In the genomic region with DNA sequence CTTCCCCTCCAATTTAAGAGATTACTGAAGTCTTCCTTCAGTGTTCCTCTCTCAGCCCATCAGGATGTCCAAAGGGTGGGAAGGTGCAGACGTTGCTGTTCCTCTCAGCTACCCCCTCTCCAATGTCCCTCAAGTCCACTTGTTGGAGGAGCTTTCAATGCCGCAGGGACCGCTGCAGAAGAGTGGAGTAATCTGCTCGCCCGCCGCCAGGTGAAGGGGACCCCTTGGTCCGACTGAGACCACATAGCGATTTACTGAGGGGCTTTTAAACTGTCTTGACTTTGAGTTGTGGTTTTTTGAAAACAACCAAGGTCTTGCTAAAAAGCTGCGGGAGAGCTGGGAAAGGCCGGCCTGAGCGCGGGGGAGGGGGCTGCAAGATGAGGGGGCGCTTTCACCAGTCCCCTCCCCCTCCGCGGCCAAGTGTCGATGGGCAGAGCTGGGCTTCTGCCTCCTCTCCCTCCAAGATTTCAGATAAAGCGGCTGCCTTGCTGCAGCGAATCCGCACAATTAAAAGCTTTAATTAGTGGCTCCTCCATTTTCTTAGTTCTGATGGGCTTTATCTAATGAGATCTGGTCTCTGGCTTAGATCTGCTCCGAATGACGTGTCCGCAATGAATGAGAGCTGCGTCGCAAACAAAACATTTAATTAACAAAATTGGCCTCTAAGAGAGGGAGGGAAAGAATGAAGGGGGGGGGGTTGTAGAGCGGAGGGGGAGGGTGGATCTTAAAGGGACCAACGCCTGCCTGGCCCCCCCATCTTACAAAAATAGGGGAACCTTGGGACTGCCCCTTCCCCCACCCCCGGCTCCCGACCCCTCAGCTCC, we compare ENCODE assay signal across 8 cellular contexts. TPM values are rescaled to one million over a fixed set of nuclear protein-coding genes. Genes with fewer than 3 reads are reported as not detected.
DNase-seq lines count a peak whose midpoint lies in the region; ATAC-seq lines count a peak whose summit lies in the region.

No MANE protein-coding gene starts in this region.

- H3K36me3 Mint-ChIP-seq in activated naive CD8-positive, alpha-beta T cell treated with anti-CD3 and anti-CD28 coated beads, Interleukin-2, amount 50 U/mL, for 24 hours (ENCODE audit: low read depth) = peaks cover 28% of the 10 kb centered on the region

- ATAC-seq in GM18867 (IDR thresholded peaks at IDR 0.05; ENCODE audit: unreplicated experiment) = peak; percentile 3
- ATAC-seq in activated naive CD8-positive, alpha-beta T cell treated with anti-CD3 and anti-CD28 coated beads, Interleukin-2, amount 50 U/mL, for 24 hours = peak; percentile 17
- peak in 1 of 2 donors; percentile 6 for ATAC-seq in right cardiac atrium

- no peaks in the 10 kb centered on the region for H3K27me3 ChIP-seq in right cardiac atrium (ENCODE audit: control insufficient read depth, insufficient read depth)

- H3K4me1 Mint-ChIP-seq in activated naive CD8-positive, alpha-beta T cell treated with anti-CD3 and anti-CD28 coated beads, Interleukin-2, amount 50 U/mL, for 24 hours = peaks cover 78% of the 10 kb centered on the region

- H3K4me3 Mint-ChIP-seq in activated naive CD8-positive, alpha-beta T cell treated with anti-CD3 and anti-CD28 coated beads, Interleukin-2, amount 50 U/mL, for 24 hours = peak overlapping the region; percentile 85

- peak overlapping the region; percentile 92 for H3K27ac Mint-ChIP-seq in activated naive CD8-positive, alpha-beta T cell treated with anti-CD3 and anti-CD28 coated beads, Interleukin-2, amount 50 U/mL, for 24 hours

- peak; percentile 40 for DNase-seq in AG08396 (ENCODE audit: low spot score)
- peak; percentile 58 for DNase-seq in NAMALWA (ENCODE audit: low spot score)
- peak; percentile 28 for DNase-seq in activated naive CD8-positive, alpha-beta T cell treated with anti-CD3 and anti-CD28 coated beads, Interleukin-2, amount 50 U/mL, for 24 hours
- peak; percentile 24 to 62 (median 59) for DNase-seq in right cardiac atrium
- peak; percentile 82 for DNase-seq in retina
- no peak for DNase-seq in NCI-H1930 (lab: John Stamatoyannopoulos, UW)
- no peak for DNase-seq in activated gamma-delta T cell (lab: John Stamatoyannopoulos, UW)

- intact Hi-C loops in right cardiac atrium (cut with DNase I) = loop anchor here in 1 of 4 donors (10.0 kb wide), 2 partner anchors 130 to 350 kb away; no protein-coding TSS in a partner anchor

- no peaks in the 10 kb centered on the region for H3K9me3 Mint-ChIP-seq in activated naive CD8-positive, alpha-beta T cell treated with anti-CD3 and anti-CD28 coated beads, Interleukin-2, amount 50 U/mL, for 24 hours

- WGBS in right cardiac atrium = 16% methylated on average over 28 of the region's 28 CpGs

- peaks cover 6% of the 10 kb centered on the region for H3K27me3 Mint-ChIP-seq in activated naive CD8-positive, alpha-beta T cell treated with anti-CD3 and anti-CD28 coated beads, Interleukin-2, amount 50 U/mL, for 24 hours

- H3K9me3 ChIP-seq in right cardiac atrium (ENCODE audit: control insufficient read depth, low read length) = no peaks in the 10 kb centered on the region

- H3K27ac ChIP-seq in right cardiac atrium (ENCODE audit: low read length) = peak overlapping the region; percentile 68

- H3K4me3 ChIP-seq in right cardiac atrium (ENCODE audit: low read length) = peak overlapping the region; percentile 87

- peaks cover 6% of the 10 kb centered on the region for H3K4me1 ChIP-seq in right cardiac atrium (ENCODE audit: control insufficient read depth, insufficient read depth, low read length)

RNA-seq across cellular contexts. Expression of a gene that starts 5.9 kb away (rescaled TPM):
- total RNA-seq in right cardiac atrium = 10 to 100 TPM; 46.0 to 61.4 (median 46.9) TPM
- polyA plus RNA-seq in right cardiac atrium = 62.7 TPM

Comparison
In these comparisons a context has a peak if more than half of its experiments do, and no peak if none do; other contexts are left out.
1. DNase-seq: peak in AG08396 (single experiment), NAMALWA (single experiment), activated naive CD8-positive, alpha-beta T cell treated with anti-CD3 and anti-CD28 coated beads, Interleukin-2, amount 50 U/mL, for 24 hours (single experiment), right cardiac atrium (3 of 3) and retina (single experiment); none in NCI-H1930 (0 of 2) and activated gamma-delta T cell (single experiment).